Comparison of ENCODE assay signal across 1 cellular context in genomic region chr15:69787791-69788190, GRCh38.
TF ChIP-seq lines count a peak whose summit lies in the region.

No MANE protein-coding gene starts in this region.

TF ChIP-seq in SK-N-SH, 30 proteins besides CTCF, POLR2A, EP300 and RAD21 (continued from another document):
- no peak for TF ChIP-seq IRF3 (IDR thresholded peaks at IDR 0.05; ENCODE audit: low read depth, low read length)
